Comparison of ENCODE assay signal across 37 cellular contexts in genomic region chr16:58301052-58301451, GRCh38. TPM values are rescaled to one million over a fixed set of nuclear protein-coding genes. Genes with fewer than 3 reads are reported as not detected.
"Had no signal": no experiment of that assay in that cellular context is flagged by ENCODE, and none has a peak within 500 bp of the region (broad histone marks: within the 10 kb centered on the region; RNA-seq: fewer than 3 reads in every experiment).

No MANE protein-coding gene starts in this region.

- H3K27me3 ChIP-seq: adrenal gland, ascending aorta, body of pancreas, brain microvascular endothelial cell, breast epithelium, cardiac muscle cell had no signal

- H3K4me1 ChIP-seq: adrenal gland, ascending aorta, body of pancreas, breast epithelium had no signal

- H3K9me3 ChIP-seq: ascending aorta, body of pancreas had no signal

- ATAC-seq: activated naive CD4-positive, alpha-beta T cell treated with anti-CD3 and anti-CD28 coated beads, Interleukin-2, amount 50 U/mL, for 72 hours; activated naive CD8-positive, alpha-beta T cell treated with anti-CD3 and anti-CD28 coated beads, Interleukin-2, amount 50 U/mL, for 24 hours; activated T-cell treated with anti-CD3 and anti-CD28 coated beads, Interleukin-2, amount 50 U/mL, for 4 hours; activated T-cell treated with anti-CD3 and anti-CD28 coated beads, Interleukin-2, amount 50 U/mL, for 72 hours; activated T-helper 17 cell treated with anti-CD3 and anti-CD28 coated beads, Interleukin-2, amount 50 U/mL, for 72 hours; body of pancreas had no signal

- FAIRE-seq: astrocyte, bronchial epithelial cell had no signal

- H3K36me3 ChIP-seq: adrenal gland, ascending aorta, brain microvascular endothelial cell, breast epithelium, cardiac muscle cell had no signal

- H3K27ac ChIP-seq: adrenal gland, ascending aorta, body of pancreas, brain microvascular endothelial cell, breast epithelium, cardiac muscle cell had no signal

- DNase-seq: activated effector memory CD4-positive, alpha-beta T cell treated with anti-CD3 and anti-CD28 coated beads, Interleukin-2, amount 50 U/mL, for 16 hours; activated effector memory CD4-positive, alpha-beta T cell treated with Interleukin-2 at 50 U/mL for 16 hours; activated gamma-delta T cell; activated gamma-delta T cell treated with Interleukin-2 at 50 U/mL for 16 hours; activated naive CD4-positive, alpha-beta T cell; activated naive CD4-positive, alpha-beta T cell treated with anti-CD3 and anti-CD28 coated beads for 36 hours; activated naive CD4-positive, alpha-beta T cell treated with anti-CD3 and anti-CD28 coated beads, Interleukin-2, amount 10 ng/mL, durations not matched to agents 7 days and 5 days; activated naive CD4-positive, alpha-beta T cell treated with anti-CD3 and anti-CD28 coated beads, Interleukin-2, amount 50 U/mL, for 16 hours; activated naive CD4-positive, alpha-beta T cell treated with Interleukin-2 at 50 U/mL for 16 hours; activated naive CD8-positive, alpha-beta T cell treated with anti-CD3 and anti-CD28 coated beads for 36 hours; activated naive CD8-positive, alpha-beta T cell treated with anti-CD3 and anti-CD28 coated beads, Interleukin-2, amount 10 ng/mL, durations not matched to agents 7 days and 5 days; activated naive CD8-positive, alpha-beta T cell treated with anti-CD3 and anti-CD28 coated beads, Interleukin-2, amount 50 U/mL, for 24 hours; activated T-cell treated with anti-CD3 and anti-CD28 coated beads, Interleukin-2, amount 50 U/mL, for 4 hours; activated T-cell treated with anti-CD3 and anti-CD28 coated beads, Interleukin-2, amount 50 U/mL, for 48 hours; activated T-cell treated with anti-CD3 and anti-CD28 coated beads, Interleukin-2, amount 50 U/mL, for 72 hours; adrenal gland; amniotic stem cell; amygdala; anterior cingulate cortex; aorta; body of pancreas; brain microvascular endothelial cell; caudate nucleus; central memory CD4-positive, alpha-beta T cell; cerebellar nuclear complex had no signal

- H3K4me3 ChIP-seq: adrenal gland, ascending aorta, body of pancreas, breast epithelium, cardiac muscle cell had no signal

RNA-seq across cellular contexts. Expression of gene PRSS54, which starts 6.2 kb away (rescaled TPM):
- total RNA-seq: activated naive CD4-positive, alpha-beta T cell treated with anti-CD3 and anti-CD28 coated beads for 36 hours; activated naive CD4-positive, alpha-beta T cell treated with anti-CD3 and anti-CD28 coated beads, Interleukin-2, amount 50 U/mL, for 72 hours; activated naive CD8-positive, alpha-beta T cell treated with anti-CD3 and anti-CD28 coated beads for 36 hours; activated naive CD8-positive, alpha-beta T cell treated with anti-CD3 and anti-CD28 coated beads, Interleukin-2, amount 10 ng/mL, durations not matched to agents 7 days and 5 days; activated T-cell treated with anti-CD3 and anti-CD28 coated beads, Interleukin-2, amount 50 U/mL, for 4 hours; activated T-cell treated with anti-CD3 and anti-CD28 coated beads, Interleukin-2, amount 50 U/mL, for 72 hours; activated T-helper 1 cell treated with anti-CD3 and anti-CD28 coated beads, Interleukin-12 subunit alpha, Interleukin-12 subunit beta, Interleukin-2, Interleukin-4 antibody, amounts not matched to agents 30 ng/mL and 10 ng/mL and 1 ng/mL, durations not matched to agents 14 hours and 24 hours and 36 hours; activated T-helper 17 cell treated with anti-CD3 and anti-CD28 coated beads, Interleukin-2, amount 50 U/mL, for 72 hours; activated T-helper 2 cell treated with anti-CD3 and anti-CD28 coated beads, Interferon-gamma antibody, Interleukin-2, Interleukin-4, amounts not matched to agents 10 μg/mL and 5 μg/mL and 100 μg/mL, durations not matched to agents 14 hours and 24 hours and 36 hours; adrenal gland; aorta; ascending aorta; astrocyte; body of pancreas; breast epithelium; bronchial epithelial cell; cardiac muscle cell; cardiac septum; cerebellum; chondrocyte had no signal
- polyA plus RNA-seq: adrenal gland, aorta, cardiac muscle cell had no signal
